Comparison of ENCODE assay signal across 15 cellular contexts in genomic region chr12:107458163-107458562, GRCh38.
"Had no signal": no experiment of that assay in that cellular context is flagged by ENCODE, and none has a peak within 500 bp of the region (broad histone marks: within the 10 kb centered on the region; RNA-seq: fewer than 3 reads in every experiment).

No MANE protein-coding gene starts in this region.

- H3K4me1 ChIP-seq: esophagus muscularis mucosa had no signal

- DNase-seq: activated CD4-positive, alpha-beta T cell treated with anti-CD3 and anti-CD28 coated beads, Interleukin-2, amount 10 ng/mL, durations not matched to agents 7 days and 5 days; activated CD4-positive, CD25-positive, alpha-beta regulatory T cell treated with anti-CD3 and anti-CD28 coated beads, Interleukin-2, amount 50 U/mL, for 72 hours; activated CD8-positive, alpha-beta T cell treated with anti-CD3 and anti-CD28 coated beads, Interleukin-2, amount 10 ng/mL, durations not matched to agents 7 days and 5 days; activated gamma-delta T cell; aorta; cerebellar nuclear complex; nucleus accumbens; posterior cingulate gyrus; stimulated activated CD4-positive, alpha-beta T cell treated with anti-CD3 and anti-CD28 coated beads, Interleukin-12 subunit alpha, Interleukin-12 subunit beta, amount 100 ng/mL, for 4 hours; T-cell; WERI-Rb-1 had no signal

- ATAC-seq: activated CD8-positive, alpha-beta T cell treated with anti-CD3 and anti-CD28 coated beads, Interleukin-2, amount 10 ng/mL, durations not matched to agents 7 days and 5 days; T-cell had no signal

- H3K27me3 ChIP-seq: tibial nerve had no signal

- H3K36me3 ChIP-seq: esophagus muscularis mucosa, tibial nerve, WERI-Rb-1 had no signal

- H3K9me3 ChIP-seq: esophagus muscularis mucosa had no signal

- H3K4me3 ChIP-seq: coronary artery, esophagus muscularis mucosa, tibial nerve had no signal

- H3K27ac ChIP-seq: coronary artery, esophagus muscularis mucosa, tibial nerve, WERI-Rb-1 had no signal

- FAIRE-seq: keratinocyte had no signal
